8 cellular contexts compared by ENCODE assay signal in the genomic region with DNA sequence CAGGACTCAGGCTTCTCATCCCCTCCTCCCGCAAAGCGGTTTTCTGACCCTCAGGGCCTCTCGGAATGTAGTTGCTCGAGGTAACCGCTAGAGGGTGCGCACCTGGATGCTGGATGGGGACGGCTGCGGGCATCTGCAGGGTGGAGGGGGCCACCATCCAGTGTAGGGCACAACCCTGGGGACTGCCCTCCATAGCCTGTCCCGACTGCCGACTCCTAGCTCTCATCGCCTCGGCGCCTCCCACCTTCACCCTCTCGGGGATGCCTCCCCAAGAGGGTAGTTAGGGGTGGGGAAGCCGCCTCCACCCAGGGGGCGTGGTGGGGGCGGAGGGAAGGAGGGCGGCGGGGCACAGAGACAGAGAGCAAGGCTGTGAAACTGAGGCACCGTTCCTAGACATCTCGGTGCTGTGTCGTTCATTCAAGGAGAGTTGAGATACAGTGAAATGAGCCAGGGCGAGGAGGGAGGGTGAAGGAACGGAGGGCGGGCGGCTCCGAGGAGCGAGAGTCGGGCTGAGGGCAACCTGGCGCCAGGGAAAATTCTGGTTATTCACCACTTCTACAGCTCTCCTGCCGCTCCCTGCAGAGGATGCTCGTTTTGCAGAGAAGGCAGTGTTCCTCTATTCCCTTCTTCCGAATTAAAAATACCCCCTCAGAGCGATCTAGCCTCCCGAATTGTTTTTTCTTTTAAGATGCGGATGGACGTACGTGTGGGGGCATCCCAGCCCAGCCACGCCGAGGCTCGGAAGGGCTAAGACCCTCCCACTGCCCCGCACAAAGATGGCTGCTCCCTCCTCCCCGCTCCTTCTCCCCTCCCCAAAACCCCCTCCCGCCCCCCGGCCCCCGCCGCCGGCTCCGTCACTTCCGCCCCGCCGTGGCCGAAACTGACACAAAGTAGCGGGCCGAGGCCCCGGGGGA. TPM values are rescaled to one million over a fixed set of nuclear protein-coding genes. Genes with fewer than 3 reads are reported as not detected.
DNase-seq lines count a peak whose midpoint lies in the region; ATAC-seq and TF ChIP-seq lines count a peak whose summit lies in the region.

A gene with protein sequence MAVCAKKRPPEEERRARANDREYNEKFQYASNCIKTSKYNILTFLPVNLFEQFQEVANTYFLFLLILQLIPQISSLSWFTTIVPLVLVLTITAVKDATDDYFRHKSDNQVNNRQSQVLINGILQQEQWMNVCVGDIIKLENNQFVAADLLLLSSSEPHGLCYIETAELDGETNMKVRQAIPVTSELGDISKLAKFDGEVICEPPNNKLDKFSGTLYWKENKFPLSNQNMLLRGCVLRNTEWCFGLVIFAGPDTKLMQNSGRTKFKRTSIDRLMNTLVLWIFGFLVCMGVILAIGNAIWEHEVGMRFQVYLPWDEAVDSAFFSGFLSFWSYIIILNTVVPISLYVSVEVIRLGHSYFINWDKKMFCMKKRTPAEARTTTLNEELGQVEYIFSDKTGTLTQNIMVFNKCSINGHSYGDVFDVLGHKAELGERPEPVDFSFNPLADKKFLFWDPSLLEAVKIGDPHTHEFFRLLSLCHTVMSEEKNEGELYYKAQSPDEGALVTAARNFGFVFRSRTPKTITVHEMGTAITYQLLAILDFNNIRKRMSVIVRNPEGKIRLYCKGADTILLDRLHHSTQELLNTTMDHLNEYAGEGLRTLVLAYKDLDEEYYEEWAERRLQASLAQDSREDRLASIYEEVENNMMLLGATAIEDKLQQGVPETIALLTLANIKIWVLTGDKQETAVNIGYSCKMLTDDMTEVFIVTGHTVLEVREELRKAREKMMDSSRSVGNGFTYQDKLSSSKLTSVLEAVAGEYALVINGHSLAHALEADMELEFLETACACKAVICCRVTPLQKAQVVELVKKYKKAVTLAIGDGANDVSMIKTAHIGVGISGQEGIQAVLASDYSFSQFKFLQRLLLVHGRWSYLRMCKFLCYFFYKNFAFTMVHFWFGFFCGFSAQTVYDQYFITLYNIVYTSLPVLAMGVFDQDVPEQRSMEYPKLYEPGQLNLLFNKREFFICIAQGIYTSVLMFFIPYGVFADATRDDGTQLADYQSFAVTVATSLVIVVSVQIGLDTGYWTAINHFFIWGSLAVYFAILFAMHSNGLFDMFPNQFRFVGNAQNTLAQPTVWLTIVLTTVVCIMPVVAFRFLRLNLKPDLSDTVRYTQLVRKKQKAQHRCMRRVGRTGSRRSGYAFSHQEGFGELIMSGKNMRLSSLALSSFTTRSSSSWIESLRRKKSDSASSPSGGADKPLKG (plus strand): TSS at position 857 of the 914 bp plus-strand sequence. CDS start 2,617 bp downstream, outside the sequence.

- DNase-seq in G401 (ENCODE audit: low spot score) (peak; percentile 88), NCI-H526 (lab: John Stamatoyannopoulos, UW) (peak; percentile 87 to 96), dedifferentiated amniotic fluid mesenchymal stem cell (ENCODE audit: extremely low spot score) (peak; percentile 79), left lung (peak; percentile 75 to 90), MV-4-11 (lab: John Stamatoyannopoulos, UW) (no peak)
- peak; percentile 76 for DNase-seq in activated CD4-positive, alpha-beta T cell treated with anti-CD3 and anti-CD28 coated beads, Interleukin-2, amount 50 U/mL, for 1 hour
- DNase-seq in stimulated activated CD4-positive, alpha-beta T cell treated with anti-CD3 and anti-CD28 coated beads, Interleukin-2, amount 100 ng/mL, for 4 hours (ENCODE audit: low read depth): peak; percentile 74

- H3K4me1 ChIP-seq in left lung: peaks cover 23 to 58% of the 10 kb centered on the region in 2 donors

- no peaks in the 10 kb centered on the region for H3K9me3 ChIP-seq in left lung

- in situ Hi-C loops in G401 (cut with HindIII; ENCODE audit: low sequenced_read_pairs): no loop called here

- intact Hi-C loops in left lung (cut with DNase I): no loop called here

- peak within 1 kb of the TSS; percentile 61 for H3K4me3 ChIP-seq in left lung

- H3K27ac ChIP-seq in left lung: peak within 1 kb of the TSS; percentile 77 to 92

- ATAC-seq in HG03342 (IDR thresholded peaks at IDR 0.05; ENCODE audit: unreplicated experiment): peak; percentile 36
- peak; percentile 77 for ATAC-seq in left lung

- H3K27me3 ChIP-seq in left lung: peaks cover 0 to 72% of the 10 kb centered on the region in 2 donors

- no peaks in the 10 kb centered on the region for H3K36me3 ChIP-seq in left lung

- peak; percentile 88 to 93 for TF ChIP-seq CTCF in left lung (IDR thresholded peaks at IDR 0.05)

RNA-seq across cellular contexts. Expression of the gene that starts here (rescaled TPM):
- 66.6 and 73.8 TPM in 2 replicates for total RNA-seq in G401 (2014; rRNA removed; shearing (Covaris generic))
- 10 to 100 TPM; 35.2 to 36.6 TPM for total RNA-seq in left lung
